31 cellular contexts compared by ENCODE assay signal in genomic region chr10:120666311-120666710, GRCh38.
"Had no signal": no experiment of that assay in that cellular context is flagged by ENCODE, and none has a peak within 500 bp of the region (broad histone marks: within the 10 kb centered on the region; RNA-seq: fewer than 3 reads in every experiment).

No MANE protein-coding gene starts in this region.

- H3K27me3 Mint-ChIP-seq: activated CD4-positive, alpha-beta memory T cell treated with anti-CD3 and anti-CD28 coated beads, Interleukin-2, amount 10 ng/mL, durations not matched to agents 7 days and 5 days; activated CD4-positive, alpha-beta T cell treated with anti-CD3 and anti-CD28 coated beads, Interleukin-2, amount 10 ng/mL, durations not matched to agents 7 days and 5 days; T-helper 17 cell had no signal

- H3K4me3 Mint-ChIP-seq: activated CD4-positive, alpha-beta memory T cell treated with anti-CD3 and anti-CD28 coated beads, Interleukin-2, amount 10 ng/mL, durations not matched to agents 7 days and 5 days; activated CD4-positive, alpha-beta T cell treated with anti-CD3 and anti-CD28 coated beads, Interleukin-2, amount 10 ng/mL, durations not matched to agents 7 days and 5 days; activated naive CD4-positive, alpha-beta T cell treated with anti-CD3 and anti-CD28 coated beads for 36 hours; activated naive CD4-positive, alpha-beta T cell treated with anti-CD3 and anti-CD28 coated beads, Interleukin-2, amount 50 U/mL, for 24 hours; activated naive CD8-positive, alpha-beta T cell treated with anti-CD3 and anti-CD28 coated beads for 36 hours; activated naive CD8-positive, alpha-beta T cell treated with anti-CD3 and anti-CD28 coated beads, Interleukin-2, amount 50 U/mL, for 24 hours; activated T-cell treated with anti-CD3 and anti-CD28 coated beads, Interleukin-2, amount 50 U/mL, for 24 hours; activated T-helper 17 cell treated with anti-CD3 and anti-CD28 coated beads, Interleukin-2, amount 50 U/mL, for 72 hours; effector memory CD8-positive, alpha-beta T cell; T-helper 17 cell; T-helper 2 cell treated with Interferon-gamma antibody and Interleukin-4, amounts not matched to agents 5 μg/mL and 100 μg/mL, for 36 hours; WTC11 had no signal

- H3K36me3 Mint-ChIP-seq: activated naive CD4-positive, alpha-beta T cell treated with anti-CD3 and anti-CD28 coated beads, Interleukin-2, amount 50 U/mL, for 24 hours; activated naive CD8-positive, alpha-beta T cell treated with anti-CD3 and anti-CD28 coated beads for 36 hours; WTC11 had no signal

- H3K4me1 Mint-ChIP-seq: activated CD4-positive, alpha-beta memory T cell treated with anti-CD3 and anti-CD28 coated beads, Interleukin-2, amount 10 ng/mL, durations not matched to agents 7 days and 5 days; activated CD4-positive, alpha-beta T cell treated with anti-CD3 and anti-CD28 coated beads, Interleukin-2, amount 10 ng/mL, durations not matched to agents 7 days and 5 days; activated naive CD4-positive, alpha-beta T cell treated with anti-CD3 and anti-CD28 coated beads, Interleukin-2, amount 50 U/mL, for 24 hours; activated naive CD8-positive, alpha-beta T cell treated with anti-CD3 and anti-CD28 coated beads for 36 hours; activated naive CD8-positive, alpha-beta T cell treated with anti-CD3 and anti-CD28 coated beads, Interleukin-2, amount 50 U/mL, for 24 hours; activated T-helper 17 cell treated with anti-CD3 and anti-CD28 coated beads, Interleukin-2, amount 50 U/mL, for 72 hours; T-helper 17 cell had no signal

- DNase-seq: activated CD4-positive, alpha-beta memory T cell treated with anti-CD3 and anti-CD28 coated beads, Interleukin-2, amount 10 ng/mL, durations not matched to agents 7 days and 5 days; activated CD4-positive, alpha-beta T cell treated with anti-CD3 and anti-CD28 coated beads for 1 hour; activated CD4-positive, alpha-beta T cell treated with anti-CD3 and anti-CD28 coated beads for 4 hours; activated CD4-positive, alpha-beta T cell treated with anti-CD3 and anti-CD28 coated beads, Interleukin-2, amount 10 ng/mL, durations not matched to agents 7 days and 5 days; activated CD4-positive, alpha-beta T cell treated with anti-CD3 and anti-CD28 coated beads, Interleukin-2, amount 50 U/mL, for 4 hours; activated CD8-positive, alpha-beta memory T cell treated with anti-CD3 and anti-CD28 coated beads, Interleukin-2, amount 50 U/mL, for 48 hours; activated effector memory CD4-positive, alpha-beta T cell treated with Interleukin-2 at 50 U/mL for 16 hours; activated gamma-delta T cell treated with Interleukin-2 at 50 U/mL for 16 hours; activated naive CD4-positive, alpha-beta T cell treated with anti-CD3 and anti-CD28 coated beads for 36 hours; activated naive CD8-positive, alpha-beta T cell treated with anti-CD3 and anti-CD28 coated beads for 36 hours; activated naive CD8-positive, alpha-beta T cell treated with anti-CD3 and anti-CD28 coated beads, Interleukin-2, amount 50 U/mL, for 24 hours; activated T-cell treated with anti-CD3 and anti-CD28 coated beads for 4 hours; activated T-cell treated with anti-CD3 and anti-CD28 coated beads, Interleukin-2, amount 50 U/mL, for 24 hours; adrenal gland; body of pancreas; caudate nucleus; cortex of kidney; dermis blood vessel endothelial cell; effector CD4-positive, alpha-beta T cell; effector memory CD8-positive, alpha-beta T cell; erythroblast; foreskin keratinocyte; gastrocnemius medialis; heart right ventricle; T-helper 1 cell; T-helper 17 cell; T1000 had no signal

- H3K27ac Mint-ChIP-seq: activated CD4-positive, alpha-beta memory T cell treated with anti-CD3 and anti-CD28 coated beads, Interleukin-2, amount 10 ng/mL, durations not matched to agents 7 days and 5 days; activated CD4-positive, alpha-beta T cell treated with anti-CD3 and anti-CD28 coated beads, Interleukin-2, amount 10 ng/mL, durations not matched to agents 7 days and 5 days; activated naive CD4-positive, alpha-beta T cell treated with anti-CD3 and anti-CD28 coated beads for 36 hours; activated naive CD4-positive, alpha-beta T cell treated with anti-CD3 and anti-CD28 coated beads, Interleukin-2, amount 50 U/mL, for 24 hours; activated naive CD8-positive, alpha-beta T cell treated with anti-CD3 and anti-CD28 coated beads for 36 hours; activated naive CD8-positive, alpha-beta T cell treated with anti-CD3 and anti-CD28 coated beads, Interleukin-2, amount 50 U/mL, for 24 hours; activated T-cell treated with anti-CD3 and anti-CD28 coated beads, Interleukin-2, amount 50 U/mL, for 24 hours; activated T-helper 17 cell treated with anti-CD3 and anti-CD28 coated beads, Interleukin-2, amount 50 U/mL, for 72 hours; effector memory CD8-positive, alpha-beta T cell; T-helper 17 cell; T-helper 2 cell treated with Interferon-gamma antibody and Interleukin-4, amounts not matched to agents 5 μg/mL and 100 μg/mL, for 36 hours; WTC11 had no signal

- H3K9me3 Mint-ChIP-seq: activated CD4-positive, alpha-beta memory T cell treated with anti-CD3 and anti-CD28 coated beads, Interleukin-2, amount 10 ng/mL, durations not matched to agents 7 days and 5 days; activated CD4-positive, alpha-beta T cell treated with anti-CD3 and anti-CD28 coated beads, Interleukin-2, amount 10 ng/mL, durations not matched to agents 7 days and 5 days; activated naive CD4-positive, alpha-beta T cell treated with anti-CD3 and anti-CD28 coated beads for 36 hours; activated naive CD8-positive, alpha-beta T cell treated with anti-CD3 and anti-CD28 coated beads for 36 hours; activated naive CD8-positive, alpha-beta T cell treated with anti-CD3 and anti-CD28 coated beads, Interleukin-2, amount 50 U/mL, for 24 hours; activated T-cell treated with anti-CD3 and anti-CD28 coated beads, Interleukin-2, amount 50 U/mL, for 24 hours; effector memory CD8-positive, alpha-beta T cell; T-helper 2 cell treated with Interferon-gamma antibody and Interleukin-4, amounts not matched to agents 5 μg/mL and 100 μg/mL, for 36 hours; WTC11 had no signal
